12 cellular contexts compared by ENCODE assay signal in genomic region chr5:54534306-54534705, GRCh38. TPM values are rescaled to one million over a fixed set of nuclear protein-coding genes. Genes with fewer than 3 reads are reported as not detected.
DNase-seq lines count a peak whose midpoint lies in the region; ATAC-seq and TF ChIP-seq lines count a peak whose summit lies in the region.
"Had no signal": no experiment of that assay in that cellular context is flagged by ENCODE, and none has a peak within 500 bp of the region (broad histone marks: within the 10 kb centered on the region; RNA-seq: fewer than 3 reads in every experiment).

No MANE protein-coding gene starts in this region.

- H3K4me2 ChIP-seq in trophoblast cell (ENCODE audit: low read length) = peak overlapping the region; percentile 56
- H3K4me2 ChIP-seq: PC-9 had no signal

- no peak overlapping the region for H3K23ac ChIP-seq in trophoblast cell (ENCODE audit: low read length)

- H3K27ac ChIP-seq in cardiac muscle cell (peak overlapping the region; percentile 90), right atrium auricular region (peak overlapping the region; percentile 58 to 66), trophoblast cell (ENCODE audit: low read depth, low read length) (peak overlapping the region; percentile 96)
- H3K27ac ChIP-seq: PC-9, VCaP had no signal

- H3K14ac ChIP-seq in trophoblast cell (ENCODE audit: low read length) = peak overlapping the region; percentile 97

- DNase-seq in cardiac muscle cell (ENCODE audit: low read depth in 1 of 2, low spot score in 1 of 2) (no peak), cardiac septum (ENCODE audit: low spot score) (no peak), right atrium auricular region (ENCODE audit: low spot score) (no peak), trophoblast cell (no peak), NCI-H1694 treated with DMSO at 0.1 percent for 48 hours (lab: John Stamatoyannopoulos, UW) (no peak), NOMO-1 (lab: John Stamatoyannopoulos, UW; ENCODE audit: unreplicated experiment in 2 of 2) (no peak)
- DNase-seq: activated naive CD4-positive, alpha-beta T cell treated with anti-CD3 and anti-CD28 coated beads, Interleukin-2, amount 10 ng/mL, durations not matched to agents 7 days and 5 days; MG63; PC-9 had no signal

- H3K27me3 ChIP-seq in cardiac muscle cell = no peaks in the 10 kb centered on the region
- H3K27me3 ChIP-seq in right atrium auricular region = no peaks in the 10 kb centered on the region
- H3K27me3 ChIP-seq in trophoblast cell (ENCODE audit: insufficient read depth, low read length) = no peaks in the 10 kb centered on the region
- H3K27me3 ChIP-seq: MG63 had no signal

- intact Hi-C loops in cardiac septum (cut with DNase I) = no loop called here

- peak overlapping the region; percentile 79 for H2AFZ ChIP-seq in trophoblast cell (ENCODE audit: insufficient read depth, low read length, poor library complexity)
- H2AFZ ChIP-seq: PC-9 had no signal

- no peak overlapping the region for H2AK5ac ChIP-seq in trophoblast cell (ENCODE audit: low read length)

- H3K36me3 ChIP-seq in cardiac muscle cell (no peaks in the 10 kb centered on the region), right atrium auricular region (no peaks in the 10 kb centered on the region), trophoblast cell (ENCODE audit: control insufficient read depth in 1 of 2, insufficient read depth in 2 of 2, low read length in 2 of 2) (peaks cover 0 to 2% of the 10 kb centered on the region in 2 experiments)

- peak overlapping the region; percentile 68 for H4K8ac ChIP-seq in trophoblast cell (ENCODE audit: low read depth, low read length)

- H3K4me3 ChIP-seq in cardiac muscle cell (no peak overlapping the region), right atrium auricular region (no peak overlapping the region), trophoblast cell (ENCODE audit: low read depth, low read length) (no peak overlapping the region)
- H3K4me3 ChIP-seq: MG63, PC-9 had no signal

- H3K9me3 ChIP-seq in cardiac muscle cell (ENCODE audit: low read depth) = no peaks in the 10 kb centered on the region
- H3K9me3 ChIP-seq in right atrium auricular region = no peaks in the 10 kb centered on the region
- no peaks in the 10 kb centered on the region for H3K9me3 ChIP-seq in trophoblast cell (ENCODE audit: insufficient read depth, low read depth, low read length)
- H3K9me3 ChIP-seq: MG63 had no signal

- peak overlapping the region; percentile 74 for H4K12ac ChIP-seq in trophoblast cell (ENCODE audit: low read depth, low read length)

- peak overlapping the region; percentile 95 for H3K4ac ChIP-seq in trophoblast cell (ENCODE audit: low read depth, low read length)

- H3K79me2 ChIP-seq in trophoblast cell (ENCODE audit: control insufficient read depth, insufficient read depth, low read length, poor library complexity) = peaks cover 2% of the 10 kb centered on the region

- peak overlapping the region; percentile 81 for H2BK12ac ChIP-seq in trophoblast cell (ENCODE audit: low read length)

- no peak overlapping the region for H3K9ac ChIP-seq in trophoblast cell (ENCODE audit: low read length)

- H3K18ac ChIP-seq in trophoblast cell (ENCODE audit: low read length) = peak overlapping the region; percentile 93

- WGBS in trophoblast cell (ENCODE audit: extremely low coverage, insufficient coverage, insufficient read length) = no CpG with 5 or more reads among the region's 2 CpGs

- ATAC-seq in GM19395 (IDR thresholded peaks at IDR 0.05; ENCODE audit: unreplicated experiment) = no peak
- no peak for ATAC-seq in HG02885 (IDR thresholded peaks at IDR 0.05; ENCODE audit: poor library complexity, unreplicated experiment)

- H2BK120ac ChIP-seq in trophoblast cell (ENCODE audit: insufficient read depth, low read length, poor library complexity) = peak overlapping the region; percentile 94

- TF ChIP-seq CTCF in cardiac muscle cell (IDR thresholded peaks at IDR 0.05; ENCODE audit: low read depth, low read length) (no peak), right atrium auricular region (IDR thresholded peaks at IDR 0.05) (no peak)

- peaks cover 12% of the 10 kb centered on the region for H3K79me1 ChIP-seq in trophoblast cell (ENCODE audit: low read length)

- H4K91ac ChIP-seq in trophoblast cell (ENCODE audit: low read depth, low read length) = peak overlapping the region; percentile 98

- H3K4me1 ChIP-seq in cardiac muscle cell (ENCODE audit: low read depth) = peaks cover 38% of the 10 kb centered on the region
- peaks cover 0 to 41% of the 10 kb centered on the region in 2 donors for H3K4me1 ChIP-seq in right atrium auricular region
- H3K4me1 ChIP-seq in trophoblast cell (ENCODE audit: control insufficient read depth in 1 of 2, insufficient read depth in 2 of 2, low read length in 2 of 2) = peaks cover 10 to 12% of the 10 kb centered on the region in 2 experiments

- peak overlapping the region; percentile 81 for H2BK5ac ChIP-seq in trophoblast cell (ENCODE audit: low read depth, low read length, poor library complexity)

RNA-seq across cellular contexts. Expression of gene SNX18, which starts 16.7 kb away (rescaled TPM):
- total RNA-seq in cardiac muscle cell (108 and 120 TPM in 2 replicates), cardiac septum (24.2 TPM), right atrium auricular region (10 to 100 TPM; 15.8 to 22.2 TPM)
- 8.7 and 15.6 TPM in 2 replicates for polyA plus RNA-seq in cardiac muscle cell
- polyA plus RNA-seq in trophoblast cell (2013) = 13.2 and 13.6 TPM in 2 replicates
